Comparison of ENCODE assay signal across 9 cellular contexts in the genomic region with DNA sequence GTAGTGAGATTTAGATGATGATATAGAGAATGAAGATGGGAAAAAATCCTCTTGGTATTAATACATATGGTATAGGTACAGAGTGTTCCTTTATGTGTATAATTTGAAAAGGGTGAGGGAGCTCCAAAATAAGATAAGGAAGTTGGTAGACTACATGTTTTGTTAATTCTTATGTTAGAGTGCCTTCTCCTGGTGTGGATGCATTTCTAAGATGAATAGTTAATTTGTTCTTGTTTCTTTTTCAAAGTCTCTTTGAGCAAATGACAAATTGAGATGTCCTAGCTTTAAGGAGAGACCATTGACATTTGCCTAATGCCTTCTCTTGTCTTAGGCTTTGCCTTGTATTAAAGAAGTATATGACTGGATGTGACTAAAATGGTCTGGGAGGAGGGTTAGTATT. TPM values are rescaled to one million over a fixed set of nuclear protein-coding genes. Genes with fewer than 3 reads are reported as not detected.
DNase-seq lines count a peak whose midpoint lies in the region; ATAC-seq lines count a peak whose summit lies in the region.
"Had no signal": no experiment of that assay in that cellular context is flagged by ENCODE, and none has a peak within 500 bp of the region (broad histone marks: within the 10 kb centered on the region; RNA-seq: fewer than 3 reads in every experiment).

No MANE protein-coding gene starts in this region.

- H3K4me1 Mint-ChIP-seq in activated CD4-positive, alpha-beta T cell treated with anti-CD3 and anti-CD28 coated beads for 36 hours: peaks cover 82% of the 10 kb centered on the region
- peaks cover 81% of the 10 kb centered on the region for H3K4me1 Mint-ChIP-seq in stimulated activated naive CD8-positive, alpha-beta T cell treated with anti-CD3 and anti-CD28 coated beads, Interleukin-15, amount 100 ng/mL, for 72 hours

- CTCF ChIA-PET in activated CD4-positive, alpha-beta T cell treated with anti-CD3 and anti-CD28 coated beads for 36 hours (lab: Charles Lee): interaction anchor here (0.6 to 3.7 kb wide), 16 partner anchors 10 to 167 kb away, joined by 3 to 24 read pairs (median 4); a partner anchor contains a TSS

- H3K4me3 Mint-ChIP-seq in activated CD4-positive, alpha-beta T cell treated with anti-CD3 and anti-CD28 coated beads for 36 hours: no peak overlapping the region
- H3K4me3 Mint-ChIP-seq in stimulated activated naive CD8-positive, alpha-beta T cell treated with anti-CD3 and anti-CD28 coated beads, Interleukin-15, amount 100 ng/mL, for 72 hours: peak overlapping the region; percentile 39 to 55

- POLR2A ChIA-PET in activated CD4-positive, alpha-beta T cell treated with anti-CD3 and anti-CD28 coated beads for 36 hours (lab: Charles Lee): interaction anchor here (0.6 kb wide), 1 partner anchor 1424 kb away, joined by 3 read pairs; no protein-coding TSS in a partner anchor

- no peaks in the 10 kb centered on the region for H3K36me3 ChIP-seq in HAP-1 (replicated peaks)

- no peaks in the 10 kb centered on the region for H3K9me3 Mint-ChIP-seq in activated CD4-positive, alpha-beta T cell treated with anti-CD3 and anti-CD28 coated beads for 36 hours (ENCODE audit: low read depth)
- H3K9me3 Mint-ChIP-seq in stimulated activated naive CD8-positive, alpha-beta T cell treated with anti-CD3 and anti-CD28 coated beads, Interleukin-15, amount 100 ng/mL, for 72 hours: no peaks in the 10 kb centered on the region

- peak overlapping the region; percentile 63 for H3K27ac Mint-ChIP-seq in activated CD4-positive, alpha-beta T cell treated with anti-CD3 and anti-CD28 coated beads for 36 hours
- peak overlapping the region; percentile 56 to 59 for H3K27ac Mint-ChIP-seq in stimulated activated naive CD8-positive, alpha-beta T cell treated with anti-CD3 and anti-CD28 coated beads, Interleukin-15, amount 100 ng/mL, for 72 hours

- H3K27me3 Mint-ChIP-seq in activated CD4-positive, alpha-beta T cell treated with anti-CD3 and anti-CD28 coated beads for 36 hours: no peaks in the 10 kb centered on the region
- no peaks in the 10 kb centered on the region for H3K27me3 Mint-ChIP-seq in stimulated activated naive CD8-positive, alpha-beta T cell treated with anti-CD3 and anti-CD28 coated beads, Interleukin-15, amount 100 ng/mL, for 72 hours

- DNase-seq in activated CD4-positive, alpha-beta T cell treated with anti-CD3 and anti-CD28 coated beads for 36 hours: no peak
- DNase-seq in activated CD4-positive, alpha-beta T cell treated with anti-CD3 and anti-CD28 coated beads for 48 hours: no peak
- peak; percentile 40 for DNase-seq in RKO (ENCODE audit: low spot score)
- DNase-seq in fibroblast of peridontal ligament (ENCODE audit: extremely low read depth): peak; percentile 70
- no peak for DNase-seq in stimulated activated naive CD8-positive, alpha-beta T cell treated with anti-CD3 and anti-CD28 coated beads, Interleukin-15, amount 100 ng/mL, for 72 hours
- DNase-seq in NCI-H2081 treated with DMSO at 0.1 percent for 48 hours (lab: John Stamatoyannopoulos, UW): no peak
- no peak for DNase-seq in HAP-1 (ENCODE audit: low spot score in 2 of 2)
- DNase-seq: NCI-H2107 had no signal

- H3K36me3 Mint-ChIP-seq in activated CD4-positive, alpha-beta T cell treated with anti-CD3 and anti-CD28 coated beads for 36 hours (ENCODE audit: low read depth): peaks cover 8% of the 10 kb centered on the region

- no peak overlapping the region for H3K4me3 ChIP-seq in HAP-1

- H3K9me3 ChIP-seq in HAP-1: no peaks in the 10 kb centered on the region

- intact Hi-C loops in activated CD4-positive, alpha-beta T cell treated with anti-CD3 and anti-CD28 coated beads for 36 hours (cut with DNase I, micrococcal nuclease): loop anchor here (1.0 to 10.0 kb wide), 4 partner anchors 97 to 378 kb away; a partner anchor contains a TSS

- peaks cover 48% of the 10 kb centered on the region for H3K4me1 ChIP-seq in HAP-1

- H3K27me3 ChIP-seq in HAP-1 (ENCODE audit: low read depth): no peaks in the 10 kb centered on the region

- in situ Hi-C loops in HAP-1 (cut with MboI; ENCODE audit: low sequenced_read_pairs): no loop called here

- ATAC-seq in activated CD4-positive, alpha-beta T cell treated with anti-CD3 and anti-CD28 coated beads for 36 hours: no peak
- no peak for ATAC-seq in stimulated activated naive CD8-positive, alpha-beta T cell treated with anti-CD3 and anti-CD28 coated beads, Interleukin-15, amount 100 ng/mL, for 72 hours
- ATAC-seq in HG02840 (IDR thresholded peaks at IDR 0.05; ENCODE audit: low FRiP score, unreplicated experiment): no peak

RNA-seq across cellular contexts. Expression of a gene that starts 34.1 kb away (rescaled TPM):
- 100 to 1,000 TPM in 1 of 2 experiments, 10 to 100 TPM in 1; 85.1 to 104 TPM for total RNA-seq in activated CD4-positive, alpha-beta T cell treated with anti-CD3 and anti-CD28 coated beads for 36 hours

Comparison
In these comparisons a context has a peak if more than half of its experiments do, and no peak if none do; other contexts are left out.
1. DNase-seq: peak in RKO (single experiment) and fibroblast of peridontal ligament (single experiment); none in activated CD4-positive, alpha-beta T cell treated with anti-CD3 and anti-CD28 coated beads for 36 hours (single experiment), activated CD4-positive, alpha-beta T cell treated with anti-CD3 and anti-CD28 coated beads for 48 hours (single experiment), stimulated activated naive CD8-positive, alpha-beta T cell treated with anti-CD3 and anti-CD28 coated beads, Interleukin-15, amount 100 ng/mL, for 72 hours (0 of 2), NCI-H2081 treated with DMSO at 0.1 percent for 48 hours (single experiment) and HAP-1 (0 of 2).